Comparison of ENCODE assay signal across 10 cellular contexts in the genomic region with DNA sequence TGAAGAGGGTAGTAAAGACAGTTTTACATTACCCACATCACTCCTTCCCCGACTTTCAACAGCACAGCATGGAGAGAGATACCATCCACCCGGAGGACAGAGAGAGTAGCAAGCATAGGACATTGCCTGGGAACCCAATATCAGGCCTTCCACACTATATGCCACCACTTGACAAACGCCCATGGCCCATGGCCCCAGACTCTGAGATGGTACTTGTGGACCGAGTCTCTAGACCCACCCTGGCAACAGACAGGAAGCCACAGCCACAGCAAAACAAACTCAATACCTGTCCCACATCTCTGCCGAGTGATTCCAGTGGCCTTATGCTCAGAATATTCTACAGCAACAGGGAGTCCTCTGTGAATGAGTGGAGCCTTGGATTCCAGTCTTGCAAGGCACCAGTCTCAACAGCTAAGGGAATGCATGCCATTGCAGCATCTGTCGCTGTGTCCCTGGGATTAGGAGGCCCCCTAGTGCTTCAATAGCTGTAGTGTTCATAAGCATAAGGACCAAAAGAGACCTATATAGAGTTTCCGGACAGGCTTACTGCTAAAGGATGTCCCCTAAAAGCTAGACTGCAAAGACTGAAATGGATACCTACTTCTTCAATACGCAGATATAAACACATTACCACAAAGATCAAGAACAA. TPM values are rescaled to one million over a fixed set of nuclear protein-coding genes. Genes with fewer than 3 reads are reported as not detected.
DNase-seq lines count a peak whose midpoint lies in the region; ATAC-seq, FAIRE-seq and TF ChIP-seq lines count a peak whose summit lies in the region.
"Had no signal": no experiment of that assay in that cellular context is flagged by ENCODE, and none has a peak within 500 bp of the region (broad histone marks: within the 10 kb centered on the region; RNA-seq: fewer than 3 reads in every experiment).

No MANE protein-coding gene starts in this region.

- POLR2A ChIA-PET in GM12878 (lab: Charles Lee), result no interaction called here

- FAIRE-seq in RCC 7860 (lab: Jason Lieb, UNC), result no peak
- FAIRE-seq in GM12878 (lab: Jason Lieb, UNC), result no peak
- FAIRE-seq: A204.1 had no signal

- TF ChIP-seq POLR2A in GM12878 (IDR thresholded peaks at IDR 0.05; ENCODE audit: low read depth, low read length) (no peak), thyroid gland (IDR thresholded peaks at IDR 0.05) (no peak)

- H2AFZ ChIP-seq in GM12878 (ENCODE audit: control insufficient read depth, low read depth, low read length), result no peak overlapping the region

- peak; percentile 82 for TF ChIP-seq RAD21 in GM12878 (IDR thresholded peaks at IDR 0.05; ENCODE audit: insufficient read depth, low read depth, low read length)

- RAD21 ChIA-PET in GM12878 (lab: Charles Lee; ENCODE audit: unreplicated experiment), result interaction anchor here (0.7 to 1.2 kb wide), 5 partner anchors 152 to 297 kb away, joined by 3 to 5 read pairs (median 3); no protein-coding TSS in a partner anchor

- H3K4me1 ChIP-seq in GM12878 (ENCODE audit: control insufficient read depth, insufficient read depth, low read length) (no peaks in the 10 kb centered on the region), thyroid gland (no peaks in the 10 kb centered on the region)

- in situ Hi-C loops in GM12878 (cut with MboI), result no loop called here

- H3K36me3 ChIP-seq in GM12878 (ENCODE audit: control insufficient read depth in 2 of 2, insufficient read depth in 2 of 2, low read length in 1 of 2) (no peaks in the 10 kb centered on the region), kidney epithelial cell (ENCODE audit: control insufficient read depth, insufficient read depth, low read length) (no peaks in the 10 kb centered on the region), thyroid gland (no peaks in the 10 kb centered on the region)
- H3K36me3 ChIP-seq: thoracic aorta had no signal

- H4K20me1 ChIP-seq in GM12878 (ENCODE audit: control insufficient read depth, insufficient read depth), result no peaks in the 10 kb centered on the region

- WGBS in GM12878 (ENCODE audit: insufficient coverage, insufficient replicate concordance, low lambda C conversion rate, missing lambda C conversion rate), result 28% methylated on average over 8 of the region's 8 CpGs
- 37 to 48% methylated on average over 4 to 8 of the region's 8 CpGs for WGBS in thyroid gland, 2 donors

- TF ChIP-seq CTCF in GM12878 (IDR thresholded peaks at IDR 0.05 in 2 of 3, conservative IDR thresholded peaks at IDR 0.05 in 1 of 3; ENCODE audit: control insufficient read depth in 2 of 3, extremely low read depth in 1 of 3, insufficient read depth in 1 of 3, low read depth in 3 of 3, low read length in 3 of 3) (peak; percentile 58 to 71 (median 70)), kidney epithelial cell (IDR thresholded peaks at IDR 0.05; ENCODE audit: insufficient read depth, low read length, poor library complexity, severe bottlenecking) (peak; percentile 48), thyroid gland (IDR thresholded peaks at IDR 0.05) (peak in 3 of 6 experiments; percentile 19 to 47 (median 44))

- H3K9me3 ChIP-seq in GM12878 (replicated peaks; ENCODE audit: control insufficient read depth, insufficient read depth, low read length) (no peaks in the 10 kb centered on the region), thyroid gland (no peaks in the 10 kb centered on the region)
- H3K9me3 ChIP-seq: thoracic aorta had no signal

- BruUV-seq in GM12878 (replicated peaks; lab: Mats Ljungman, UMichigan), result no TSS peak

- H3K27ac ChIP-seq in GM12878 (ENCODE audit: control insufficient read depth, insufficient read depth) (no peak overlapping the region), thyroid gland (no peak overlapping the region)
- H3K27ac ChIP-seq: thoracic aorta had no signal

- DNase-seq in NCI-H1417 (lab: John Stamatoyannopoulos, UW) (peak; percentile 19 to 69 (median 24)), NCI-H1417 treated with DMSO at 0.1 percent for 48 hours (lab: John Stamatoyannopoulos, UW) (no peak), RCC 7860 (ENCODE audit: low spot score) (peak; percentile 36), GM12878 (ENCODE audit: low read depth, low spot score) (peak; percentile 11), kidney epithelial cell (ENCODE audit: low read depth) (no peak), thyroid gland (peak; percentile 34 to 35)

- no peak overlapping the region for H3K4me2 ChIP-seq in GM12878 (ENCODE audit: control insufficient read depth, insufficient read depth)

- no peak overlapping the region for H3K9ac ChIP-seq in GM12878 (ENCODE audit: control insufficient read depth, insufficient read depth, low read length)

- H3K4me3 ChIP-seq in GM12878 (no peak overlapping the region), kidney epithelial cell (ENCODE audit: low read depth, low read length) (no peak overlapping the region), thyroid gland (replicated peaks in 1 of 3) (no peak overlapping the region)
- H3K4me3 ChIP-seq: thoracic aorta had no signal

- ATAC-seq in GM19395 (IDR thresholded peaks at IDR 0.05; ENCODE audit: unreplicated experiment) (peak; percentile 85), HG03571 (IDR thresholded peaks at IDR 0.05; ENCODE audit: unreplicated experiment) (peak; percentile 74), GM12878 (peak; percentile 97)

- intact Hi-C loops in GM12878 (cut with micrococcal nuclease; ENCODE audit: unreplicated experiment) (loop anchor here (1.0 kb wide), 2 partner anchors 291 to 410 kb away; no protein-coding TSS in a partner anchor), thyroid gland (cut with DNase I) (no loop called here)

- no peak for TF ChIP-seq EP300 in GM12878 (IDR thresholded peaks at IDR 0.05; ENCODE audit: borderline replicate concordance in 1 of 2, control insufficient read depth in 1 of 2, low read depth in 2 of 2, low read length in 2 of 2)

- H3K27me3 ChIP-seq in GM12878 (replicated peaks in 1 of 2; ENCODE audit: control insufficient read depth in 2 of 2, insufficient read depth in 2 of 2, low read length in 1 of 2) (no peaks in the 10 kb centered on the region), kidney epithelial cell (ENCODE audit: control insufficient read depth, insufficient read depth, low read length) (no peaks in the 10 kb centered on the region), thyroid gland (no peaks in the 10 kb centered on the region)

- CTCF ChIA-PET in GM12878 (lab: Yijun Ruan, JAX), result interaction anchor here (0.7 to 1.4 kb wide), 6 partner anchors 75 to 292 kb away, joined by 3 to 5 read pairs (median 4); no protein-coding TSS in a partner anchor

- SMC1A ChIA-PET in GM12878 (lab: Charles Lee; ENCODE audit: uncharacterized antibody, unreplicated experiment), result interaction anchor here (0.8 to 1.1 kb wide), 2 partner anchors 152 to 367 kb away, joined by 3 read pairs; no protein-coding TSS in a partner anchor

- no peaks in the 10 kb centered on the region for H3K79me2 ChIP-seq in GM12878 (ENCODE audit: control insufficient read depth, insufficient read depth, low read length)

TF ChIP-seq in GM12878, 131 proteins besides CTCF, POLR2A, EP300 and RAD21 (continues in another document):
- TF ChIP-seq, protein P1, sequence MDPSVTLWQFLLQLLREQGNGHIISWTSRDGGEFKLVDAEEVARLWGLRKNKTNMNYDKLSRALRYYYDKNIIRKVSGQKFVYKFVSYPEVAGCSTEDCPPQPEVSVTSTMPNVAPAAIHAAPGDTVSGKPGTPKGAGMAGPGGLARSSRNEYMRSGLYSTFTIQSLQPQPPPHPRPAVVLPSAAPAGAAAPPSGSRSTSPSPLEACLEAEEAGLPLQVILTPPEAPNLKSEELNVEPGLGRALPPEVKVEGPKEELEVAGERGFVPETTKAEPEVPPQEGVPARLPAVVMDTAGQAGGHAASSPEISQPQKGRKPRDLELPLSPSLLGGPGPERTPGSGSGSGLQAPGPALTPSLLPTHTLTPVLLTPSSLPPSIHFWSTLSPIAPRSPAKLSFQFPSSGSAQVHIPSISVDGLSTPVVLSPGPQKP (IDR thresholded peaks at IDR 0.05; ENCODE audit: low read depth, low read length), result no peak
- TF ChIP-seq ZSCAN29 (IDR thresholded peaks at IDR 0.05) (no peak), SRF (IDR thresholded peaks at IDR 0.05; ENCODE audit: low read depth in 2 of 2, low read length in 2 of 2) (0 out of 4 replicates have a peak, but pooled peaks of 1 of the 2 experiments have one; percentile 40)

RNA-seq across cellular contexts. Expression of a gene that starts 14.7 kb away (rescaled TPM):
- total RNA-seq in GM12878 (2013; cell fraction: nucleolus; rRNA removed), result not detected in 2 replicates
- total RNA-seq in GM12878 (2014; rRNA removed) (not detected in 2 replicates), GM12878 (2014; rRNA removed; fragmentation: Illumina TruSeq; extraction: Trizol) (not detected in 2 replicates), GM12878 (2021) (not detected in 2 replicates), kidney epithelial cell (not detected in 2 replicates), thyroid gland (not detected)
- not detected for polyA plus RNA-seq in GM12878 (2011; ENCODE audit: low read depth)
- polyA plus RNA-seq in GM12878 (2011; rRNA removed) (not detected in 2 replicates), GM12878 (2014; fragmentation: Illumina TruSeq; extraction: Trizol) (not detected in 2 replicates), GM12878 (2014; fragmentation: Nextera tagmentation; extraction: Ambion mirVana) (not detected), GM12878 (2014; rRNA removed) (not detected in 2 replicates), GM12878 (2016; fragmentation: Nextera tagmentation; extraction: Ambion mirVana) (not detected)
- not detected in 2 replicates for polyA plus RNA-seq in GM12878 (2011; cell fraction: cytosol; rRNA removed)
- not detected in 2 replicates for polyA plus RNA-seq in GM12878 (2011; cell fraction: nucleus; rRNA removed)
- polyA plus RNA-seq in GM12878 (2012), result not detected in 2 replicates
- 0.22 TPM in 1 of 2 replicates, not detected in the other for polyA minus RNA-seq in GM12878 (2011; rRNA and poly(A)+ RNA removed)
- not detected in 2 replicates for polyA minus RNA-seq in GM12878 (2011; cell fraction: cytosol; rRNA and poly(A)+ RNA removed)
- not detected in 2 replicates for polyA minus RNA-seq in GM12878 (2011; cell fraction: nucleus; rRNA and poly(A)+ RNA removed)
- total RNA-seq: thoracic aorta had no signal

Comparison
In these comparisons a context has a peak if more than half of its experiments do, and no peak if none do; other contexts are left out.
1. DNase-seq: peak in NCI-H1417 (3 of 3), RCC 7860 (single experiment), GM12878 (single experiment) and thyroid gland (2 of 2); none in NCI-H1417 treated with DMSO at 0.1 percent for 48 hours (single experiment) and kidney epithelial cell (single experiment).
2. Peak in every context shown above with its lines, with median percentiles within 50 percentile points of each other: ATAC-seq.